Comparison of ENCODE assay signal across 14 cellular contexts in genomic region chr2:73237168-73237567, GRCh38. TPM values are rescaled to one million over a fixed set of nuclear protein-coding genes. Genes with fewer than 3 reads are reported as not detected.
DNase-seq lines count a peak whose midpoint lies in the region; ATAC-seq, FAIRE-seq and TF ChIP-seq lines count a peak whose summit lies in the region.
"Had no signal": no experiment of that assay in that cellular context is flagged by ENCODE, and none has a peak within 500 bp of the region (broad histone marks: within the 10 kb centered on the region; RNA-seq: fewer than 3 reads in every experiment).

No MANE protein-coding gene starts in this region.

- ATAC-seq in HepG2 (no peak), right lobe of liver (no peak), HG03175 (IDR thresholded peaks at IDR 0.05; ENCODE audit: unreplicated experiment) (no peak)
- no peak for ATAC-seq in activated naive CD8-positive, alpha-beta T cell treated with anti-CD3 and anti-CD28 coated beads, Interleukin-2, amount 10 ng/mL, durations not matched to agents 7 days and 5 days (ENCODE audit: low read depth)
- ATAC-seq: esophagus mucosa had no signal

- in situ Hi-C loops in HepG2 (cut with HindIII; ENCODE audit: extremely low pct_ligation_motif_present, low pct_unique_long_range_greater_than_20kb) = no loop called here

- H3K27ac Mint-ChIP-seq in activated naive CD8-positive, alpha-beta T cell treated with anti-CD3 and anti-CD28 coated beads, Interleukin-2, amount 10 ng/mL, durations not matched to agents 7 days and 5 days = peak overlapping the region; percentile 80
- H3K27ac Mint-ChIP-seq in neural progenitor cell = no peak overlapping the region

- peak overlapping the region; percentile 94 for H3K4me3 Mint-ChIP-seq in activated naive CD8-positive, alpha-beta T cell treated with anti-CD3 and anti-CD28 coated beads, Interleukin-2, amount 10 ng/mL, durations not matched to agents 7 days and 5 days
- no peak overlapping the region for H3K4me3 Mint-ChIP-seq in neural progenitor cell

- H3K9ac ChIP-seq in HepG2 (ENCODE audit: insufficient read depth, low read depth, low read length) (peak overlapping the region; percentile 31; the same call in 1 of the 2 replicates), neural progenitor cell (no peak overlapping the region)

- POLR2A ChIA-PET in HepG2 (lab: Yijun Ruan, JAX) = interaction anchor here (1.0 to 7.2 kb wide), 3 partner anchors 14 to 51 kb away, joined by 3 to 125 read pairs (median 3); partner anchors contain the start of gene SMYD5
- POLR2A ChIA-PET in activated naive CD8-positive, alpha-beta T cell treated with anti-CD3 and anti-CD28 coated beads, Interleukin-2, amount 10 ng/mL, durations not matched to agents 7 days and 5 days (lab: Charles Lee) = no interaction called here

- H3K27ac ChIP-seq in HepG2 (ENCODE audit: extremely low read length, insufficient read depth, low read length) = no peak overlapping the region
- H3K27ac ChIP-seq in right lobe of liver = no peak overlapping the region
- no peak overlapping the region for H3K27ac ChIP-seq in neural progenitor cell

- H3K27me3 ChIP-seq in HepG2 (ENCODE audit: control insufficient read depth in 1 of 2, insufficient read depth in 2 of 2, low read length in 2 of 2) = peaks cover 0 to 6% of the 10 kb centered on the region in 2 experiments; a peak in 1 of 5 replicates
- H3K27me3 ChIP-seq in right lobe of liver = no peaks in the 10 kb centered on the region
- no peaks in the 10 kb centered on the region for H3K27me3 ChIP-seq in neural progenitor cell

- H3K4me3 ChIP-seq in HepG2 (replicated peaks in 1 of 3; ENCODE audit: insufficient read depth in 1 of 3, low read depth in 2 of 3, low read length in 3 of 3) (no peak overlapping the region), right lobe of liver (no peak overlapping the region), neural progenitor cell (no peak overlapping the region)

- CTCF ChIA-PET in HepG2 (lab: Yijun Ruan, JAX; ENCODE audit: low intra/inter-chr PET ratio, low total read pairs) = no interaction called here

- H4K20me1 ChIP-seq in HepG2 (ENCODE audit: insufficient read depth, low read length) (peaks cover 56% of the 10 kb centered on the region), neural progenitor cell (ENCODE audit: low read depth) (peaks cover 77% of the 10 kb centered on the region)

- H3K36me3 ChIP-seq in HepG2 (replicated peaks in 1 of 2; ENCODE audit: control insufficient read depth in 1 of 2, insufficient read depth in 2 of 2, low read length in 2 of 2) (peaks cover 14 to 41% of the 10 kb centered on the region in 2 experiments), right lobe of liver (peaks cover 0 to 28% (median 2%) of the 10 kb centered on the region in 4 donors), neural progenitor cell (peaks cover 6% of the 10 kb centered on the region)

- H3K4me2 ChIP-seq in HepG2 (ENCODE audit: low read depth, low read length) (peak overlapping the region; percentile 99), neural progenitor cell (no peak overlapping the region)

- no TSS peak for BruUV-seq in HepG2 (replicated peaks; lab: Mats Ljungman, UMichigan)

- H3K4me1 ChIP-seq in HepG2 (ENCODE audit: insufficient read depth, low read length) (peaks cover 57% of the 10 kb centered on the region), right lobe of liver (peaks cover 0 to 17% (median 3%) of the 10 kb centered on the region in 4 donors), neural progenitor cell (peaks cover 17% of the 10 kb centered on the region)

- TF ChIP-seq EP300 in HepG2 (IDR thresholded peaks at IDR 0.05; ENCODE audit: low read depth in 2 of 2, low read length in 2 of 2) (no peak), HepG2 (CRISPR knock-in tag; IDR thresholded peaks at IDR 0.05; ENCODE audit: borderline replicate concordance) (no peak)

- H3K9me3 ChIP-seq in HepG2 (ENCODE audit: low read length) (no peaks in the 10 kb centered on the region), right lobe of liver (no peaks in the 10 kb centered on the region), neural progenitor cell (ENCODE audit: low read depth) (no peaks in the 10 kb centered on the region)

- TF ChIP-seq POLR2A in HepG2 (IDR thresholded peaks at IDR 0.05; ENCODE audit: insufficient read depth in 1 of 2, low read depth in 2 of 2, low read length in 2 of 2) = no peak
- TF ChIP-seq POLR2A in right lobe of liver (IDR thresholded peaks at IDR 0.05) = no peak

- 91% methylated on average over 1 of the region's 1 CpG for WGBS in HepG2 (ENCODE audit: low lambda C conversion rate)
- WGBS in right lobe of liver (ENCODE audit: insufficient coverage, low coverage, low lambda C conversion rate, missing lambda C conversion rate) = 60% methylated on average over 1 of the region's 1 CpG

- H2AFZ ChIP-seq in HepG2 (ENCODE audit: low read length) = no peak overlapping the region
- no peak overlapping the region for H2AFZ ChIP-seq in neural progenitor cell (replicated peaks)

- TF ChIP-seq CTCF in HepG2 (CRISPR knock-in tag; IDR thresholded peaks at IDR 0.05) (no peak), right lobe of liver (IDR thresholded peaks at IDR 0.05) (no peak), neural progenitor cell (IDR thresholded peaks at IDR 0.05) (no peak)

- TF ChIP-seq RAD21 in HepG2 (CRISPR knock-in tag; IDR thresholded peaks at IDR 0.05) = no peak

- intact Hi-C loops in HepG2 (cut with micrococcal nuclease; ENCODE audit: unreplicated experiment) = no loop called here
- intact Hi-C loops in right lobe of liver (cut with DNase I) = no loop called here

- H3K36me3 Mint-ChIP-seq in activated naive CD8-positive, alpha-beta T cell treated with anti-CD3 and anti-CD28 coated beads, Interleukin-2, amount 10 ng/mL, durations not matched to agents 7 days and 5 days = peaks cover 18% of the 10 kb centered on the region
- no peaks in the 10 kb centered on the region for H3K36me3 Mint-ChIP-seq in neural progenitor cell

- FAIRE-seq in HepG2 (lab: Jason Lieb, UNC) = no peak

- H3F3A ChIP-seq in neural progenitor cell (ENCODE audit: low read depth) = peaks cover 20% of the 10 kb centered on the region

- no peaks in the 10 kb centered on the region for H3K9me3 Mint-ChIP-seq in activated naive CD8-positive, alpha-beta T cell treated with anti-CD3 and anti-CD28 coated beads, Interleukin-2, amount 10 ng/mL, durations not matched to agents 7 days and 5 days
- no peaks in the 10 kb centered on the region for H3K9me3 Mint-ChIP-seq in neural progenitor cell

- no peaks in the 10 kb centered on the region for H3K27me3 Mint-ChIP-seq in activated naive CD8-positive, alpha-beta T cell treated with anti-CD3 and anti-CD28 coated beads, Interleukin-2, amount 10 ng/mL, durations not matched to agents 7 days and 5 days
- peaks cover 4% of the 10 kb centered on the region for H3K27me3 Mint-ChIP-seq in neural progenitor cell (ENCODE audit: insufficient read depth, low read depth)

- H3K79me2 ChIP-seq in HepG2 (ENCODE audit: insufficient read depth, low read length) (peaks cover 78% of the 10 kb centered on the region), neural progenitor cell (ENCODE audit: low read depth) (peaks cover 81% of the 10 kb centered on the region)

- H3K4me1 Mint-ChIP-seq in activated naive CD8-positive, alpha-beta T cell treated with anti-CD3 and anti-CD28 coated beads, Interleukin-2, amount 10 ng/mL, durations not matched to agents 7 days and 5 days = peaks cover 36% of the 10 kb centered on the region
- peaks cover 28% of the 10 kb centered on the region for H3K4me1 Mint-ChIP-seq in neural progenitor cell

- no peak for DNase-seq in HepG2 (ENCODE audit: low spot score)
- no peak for DNase-seq in right lobe of liver
- DNase-seq in activated naive CD8-positive, alpha-beta T cell treated with anti-CD3 and anti-CD28 coated beads, Interleukin-2, amount 10 ng/mL, durations not matched to agents 7 days and 5 days = no peak
- DNase-seq in neural progenitor cell (ENCODE audit: low spot score) = no peak
- no peak for DNase-seq in GDM1 (lab: John Stamatoyannopoulos, UW)
- DNase-seq: HCEC 1CT; IMR-90; NCI-H1417 treated with DMSO at 0.1 percent for 48 hours; stimulated activated CD4-positive, alpha-beta T cell treated with anti-CD3 and anti-CD28 coated beads, Interleukin-15, amount 100 ng/mL, for 24 hours had no signal

RNA-seq across cellular contexts. Expression of gene CCT7, which starts 3.1 kb away (rescaled TPM):
- total RNA-seq in HepG2 (2016; rRNA removed; fragmentation: Illumina TruSeq; extraction: Trizol) (517 and 689 TPM in 2 replicates), right lobe of liver (100 to 1,000 TPM in 3 of 6 experiments, 10 to 100 TPM in 3; 83.5 to 131 (median 99.4) TPM), neural progenitor cell (ENCODE audit: low replicate concordance) (365 and 456 TPM in 2 replicates)
- total RNA-seq in HepG2 (2016; cell fraction: cytosol; rRNA removed; fragmentation: Illumina TruSeq; extraction: Trizol; ENCODE audit: low read depth) = 83.8 and 91.7 TPM in 2 replicates
- total RNA-seq in HepG2 (2016; cell fraction: insoluble cytoplasmic fraction; rRNA removed; fragmentation: Illumina TruSeq; extraction: Trizol) = 525 and 715 TPM in 2 replicates
- total RNA-seq in HepG2 (2016; cell fraction: membrane; rRNA removed; fragmentation: Illumina TruSeq; extraction: Trizol) = 114 and 115 TPM in 2 replicates
- 196 and 212 TPM in 2 replicates for total RNA-seq in HepG2 (2016; cell fraction: nucleus; rRNA removed; fragmentation: Illumina TruSeq; extraction: Trizol)
- 326 and 347 TPM in 2 replicates for polyA plus RNA-seq in HepG2 (2011; rRNA removed)
- 421 and 439 TPM in 2 replicates for polyA plus RNA-seq in HepG2 (2011; cell fraction: cytosol; rRNA removed)
- polyA plus RNA-seq in HepG2 (2011; cell fraction: nucleus; rRNA removed) = 113 and 132 TPM in 2 replicates
- polyA plus RNA-seq in HepG2 (2012) = 497 and 591 TPM in 2 replicates
- 60.5 and 62.9 TPM in 2 replicates for polyA plus RNA-seq in HepG2 (2016; cell fraction: cytosol; fragmentation: Illumina TruSeq; extraction: Trizol; ENCODE audit: low read depth)
- 605 and 611 TPM in 2 replicates for polyA plus RNA-seq in HepG2 (2016; cell fraction: insoluble cytoplasmic fraction; fragmentation: Illumina TruSeq; extraction: Trizol; ENCODE audit: low read depth)
- polyA plus RNA-seq in HepG2 (2016; cell fraction: membrane; fragmentation: Illumina TruSeq; extraction: Trizol; ENCODE audit: low read depth) = 71.6 and 78.2 TPM in 2 replicates
- 207 and 227 TPM in 2 replicates for polyA plus RNA-seq in HepG2 (2016; cell fraction: nucleus; fragmentation: Illumina TruSeq; extraction: Trizol; ENCODE audit: insufficient read depth, low read depth)
- polyA minus RNA-seq in HepG2 (2011; rRNA and poly(A)+ RNA removed; ENCODE audit: low replicate concordance) = 594 and 852 TPM in 2 replicates
- 197 and 217 TPM in 2 replicates for polyA minus RNA-seq in HepG2 (2011; cell fraction: cytosol; rRNA and poly(A)+ RNA removed)
- polyA minus RNA-seq in HepG2 (2011; cell fraction: nucleus; rRNA and poly(A)+ RNA removed) = 138 and 184 TPM in 2 replicates
- 100 to 1,000 TPM; 243 to 271 TPM for total RNA-seq in activated naive CD8-positive, alpha-beta T cell treated with anti-CD3 and anti-CD28 coated beads, Interleukin-2, amount 10 ng/mL, durations not matched to agents 7 days and 5 days

RNA-seq across cellular contexts. Expression of gene PRADC1, which starts 4.1 kb away (rescaled TPM):
- total RNA-seq in HepG2 (2016; rRNA removed; fragmentation: Illumina TruSeq; extraction: Trizol) (30.0 and 37.2 TPM in 2 replicates), right lobe of liver (10 to 100 TPM; 17.8 to 26.1 (median 22.5) TPM), neural progenitor cell (ENCODE audit: low replicate concordance) (3.9 and 8.2 TPM in 2 replicates)
- total RNA-seq in HepG2 (2016; cell fraction: cytosol; rRNA removed; fragmentation: Illumina TruSeq; extraction: Trizol; ENCODE audit: low read depth) = 141 and 145 TPM in 2 replicates
- total RNA-seq in HepG2 (2016; cell fraction: insoluble cytoplasmic fraction; rRNA removed; fragmentation: Illumina TruSeq; extraction: Trizol) = 25.4 and 37.6 TPM in 2 replicates
- 112 and 121 TPM in 2 replicates for total RNA-seq in HepG2 (2016; cell fraction: membrane; rRNA removed; fragmentation: Illumina TruSeq; extraction: Trizol)
- total RNA-seq in HepG2 (2016; cell fraction: nucleus; rRNA removed; fragmentation: Illumina TruSeq; extraction: Trizol) = 16.8 TPM in 2 replicates
- 11.6 and 12.1 TPM in 2 replicates for polyA plus RNA-seq in HepG2 (2011; rRNA removed)
- 10.0 and 15.9 TPM in 2 replicates for polyA plus RNA-seq in HepG2 (2011; cell fraction: cytosol; rRNA removed)
- polyA plus RNA-seq in HepG2 (2011; cell fraction: nucleus; rRNA removed) = 4.1 and 7.0 TPM in 2 replicates
- 5.7 and 8.8 TPM in 2 replicates for polyA plus RNA-seq in HepG2 (2012)
- polyA plus RNA-seq in HepG2 (2016; cell fraction: cytosol; fragmentation: Illumina TruSeq; extraction: Trizol; ENCODE audit: low read depth) = 152 and 157 TPM in 2 replicates
- 23.1 and 23.9 TPM in 2 replicates for polyA plus RNA-seq in HepG2 (2016; cell fraction: insoluble cytoplasmic fraction; fragmentation: Illumina TruSeq; extraction: Trizol; ENCODE audit: low read depth)
- polyA plus RNA-seq in HepG2 (2016; cell fraction: membrane; fragmentation: Illumina TruSeq; extraction: Trizol; ENCODE audit: low read depth) = 103 and 106 TPM in 2 replicates
- 23.7 and 26.7 TPM in 2 replicates for polyA plus RNA-seq in HepG2 (2016; cell fraction: nucleus; fragmentation: Illumina TruSeq; extraction: Trizol; ENCODE audit: insufficient read depth, low read depth)
- polyA minus RNA-seq in HepG2 (2011; rRNA and poly(A)+ RNA removed; ENCODE audit: low replicate concordance) = 19.5 and 55.8 TPM in 2 replicates
- 2.7 and 5.5 TPM in 2 replicates for polyA minus RNA-seq in HepG2 (2011; cell fraction: cytosol; rRNA and poly(A)+ RNA removed)
- polyA minus RNA-seq in HepG2 (2011; cell fraction: nucleus; rRNA and poly(A)+ RNA removed) = 2.2 and 3.3 TPM in 2 replicates
- total RNA-seq in activated naive CD8-positive, alpha-beta T cell treated with anti-CD3 and anti-CD28 coated beads, Interleukin-2, amount 10 ng/mL, durations not matched to agents 7 days and 5 days = 10 to 100 TPM; 11.6 to 12.5 TPM

RNA-seq across cellular contexts. Expression of gene SMYD5, which starts 23.1 kb away (rescaled TPM):
- total RNA-seq in HepG2 (2016; rRNA removed; fragmentation: Illumina TruSeq; extraction: Trizol) (70.4 and 70.6 TPM in 2 replicates), right lobe of liver (10 to 100 TPM in 3 of 6 experiments, 1 to 10 TPM in 3; 5.3 to 12.2 (median 9.4) TPM), neural progenitor cell (ENCODE audit: low replicate concordance) (21.0 and 31.4 TPM in 2 replicates)
- total RNA-seq in HepG2 (2016; cell fraction: cytosol; rRNA removed; fragmentation: Illumina TruSeq; extraction: Trizol; ENCODE audit: low read depth) = 9.8 and 10.0 TPM in 2 replicates
- total RNA-seq in HepG2 (2016; cell fraction: insoluble cytoplasmic fraction; rRNA removed; fragmentation: Illumina TruSeq; extraction: Trizol) = 60.2 and 71.8 TPM in 2 replicates
- total RNA-seq in HepG2 (2016; cell fraction: membrane; rRNA removed; fragmentation: Illumina TruSeq; extraction: Trizol) = 27.7 and 31.2 TPM in 2 replicates
- 60.7 and 66.5 TPM in 2 replicates for total RNA-seq in HepG2 (2016; cell fraction: nucleus; rRNA removed; fragmentation: Illumina TruSeq; extraction: Trizol)
- polyA plus RNA-seq in HepG2 (2011; rRNA removed) = 55.8 and 62.2 TPM in 2 replicates
- polyA plus RNA-seq in HepG2 (2011; cell fraction: cytosol; rRNA removed) = 42.9 and 47.4 TPM in 2 replicates
- 96.0 and 102 TPM in 2 replicates for polyA plus RNA-seq in HepG2 (2011; cell fraction: nucleus; rRNA removed)
- polyA plus RNA-seq in HepG2 (2012) = 48.5 and 51.9 TPM in 2 replicates
- 8.0 TPM in 2 replicates for polyA plus RNA-seq in HepG2 (2016; cell fraction: cytosol; fragmentation: Illumina TruSeq; extraction: Trizol; ENCODE audit: low read depth)
- polyA plus RNA-seq in HepG2 (2016; cell fraction: insoluble cytoplasmic fraction; fragmentation: Illumina TruSeq; extraction: Trizol; ENCODE audit: low read depth) = 52.6 and 65.1 TPM in 2 replicates
- polyA plus RNA-seq in HepG2 (2016; cell fraction: membrane; fragmentation: Illumina TruSeq; extraction: Trizol; ENCODE audit: low read depth) = 20.7 and 22.3 TPM in 2 replicates
- 82.3 and 84.7 TPM in 2 replicates for polyA plus RNA-seq in HepG2 (2016; cell fraction: nucleus; fragmentation: Illumina TruSeq; extraction: Trizol; ENCODE audit: insufficient read depth, low read depth)
- polyA minus RNA-seq in HepG2 (2011; rRNA and poly(A)+ RNA removed; ENCODE audit: low replicate concordance) = 57.7 and 119 TPM in 2 replicates
- polyA minus RNA-seq in HepG2 (2011; cell fraction: cytosol; rRNA and poly(A)+ RNA removed) = 18.6 and 21.6 TPM in 2 replicates
- 78.0 and 87.9 TPM in 2 replicates for polyA minus RNA-seq in HepG2 (2011; cell fraction: nucleus; rRNA and poly(A)+ RNA removed)
- 10 to 100 TPM; 18.2 to 26.9 TPM for total RNA-seq in activated naive CD8-positive, alpha-beta T cell treated with anti-CD3 and anti-CD28 coated beads, Interleukin-2, amount 10 ng/mL, durations not matched to agents 7 days and 5 days

RNA-seq across cellular contexts. Expression of gene NOTO, which starts 34.8 kb away (rescaled TPM):
- not detected in 2 replicates for total RNA-seq in HepG2 (2016; rRNA removed; fragmentation: Illumina TruSeq; extraction: Trizol)
- total RNA-seq in HepG2 (2016; cell fraction: cytosol; rRNA removed; fragmentation: Illumina TruSeq; extraction: Trizol; ENCODE audit: low read depth) = not detected in 2 replicates
- total RNA-seq in HepG2 (2016; cell fraction: insoluble cytoplasmic fraction; rRNA removed; fragmentation: Illumina TruSeq; extraction: Trizol) = not detected in 2 replicates
- total RNA-seq in HepG2 (2016; cell fraction: membrane; rRNA removed; fragmentation: Illumina TruSeq; extraction: Trizol) = not detected in 2 replicates
- total RNA-seq in HepG2 (2016; cell fraction: nucleus; rRNA removed; fragmentation: Illumina TruSeq; extraction: Trizol) = not detected in 2 replicates
- not detected in 2 replicates for polyA plus RNA-seq in HepG2 (2011; rRNA removed)
- polyA plus RNA-seq in HepG2 (2011; cell fraction: cytosol; rRNA removed) = not detected in 2 replicates
- not detected in 2 replicates for polyA plus RNA-seq in HepG2 (2011; cell fraction: nucleus; rRNA removed)
- polyA plus RNA-seq in HepG2 (2012) = not detected in 2 replicates
- polyA plus RNA-seq in HepG2 (2016; cell fraction: cytosol; fragmentation: Illumina TruSeq; extraction: Trizol; ENCODE audit: low read depth) = not detected in 2 replicates
- polyA plus RNA-seq in HepG2 (2016; cell fraction: insoluble cytoplasmic fraction; fragmentation: Illumina TruSeq; extraction: Trizol; ENCODE audit: low read depth) = not detected in 2 replicates
- not detected in 2 replicates for polyA plus RNA-seq in HepG2 (2016; cell fraction: membrane; fragmentation: Illumina TruSeq; extraction: Trizol; ENCODE audit: low read depth)
- polyA plus RNA-seq in HepG2 (2016; cell fraction: nucleus; fragmentation: Illumina TruSeq; extraction: Trizol; ENCODE audit: insufficient read depth, low read depth) = not detected in 2 replicates
- not detected in 2 replicates for polyA minus RNA-seq in HepG2 (2011; rRNA and poly(A)+ RNA removed; ENCODE audit: low replicate concordance)
- polyA minus RNA-seq in HepG2 (2011; cell fraction: cytosol; rRNA and poly(A)+ RNA removed) = not detected in 2 replicates
- polyA minus RNA-seq in HepG2 (2011; cell fraction: nucleus; rRNA and poly(A)+ RNA removed) = not detected in 2 replicates
- not detected for total RNA-seq in right lobe of liver
- total RNA-seq in activated naive CD8-positive, alpha-beta T cell treated with anti-CD3 and anti-CD28 coated beads, Interleukin-2, amount 10 ng/mL, durations not matched to agents 7 days and 5 days = not detected
- not detected in 2 replicates for total RNA-seq in neural progenitor cell (ENCODE audit: low replicate concordance)
- total RNA-seq: cerebellum, esophagus mucosa, IMR-90, lung microvascular endothelial cell, NCI-H460 had no signal
- polyA plus RNA-seq: IMR-90 had no signal

RNA-seq across cellular contexts. Expression of gene FBXO41, which starts 47.1 kb away (rescaled TPM):
- 3.0 and 4.2 TPM in 2 replicates for total RNA-seq in HepG2 (2016; rRNA removed; fragmentation: Illumina TruSeq; extraction: Trizol)
- 1.2 TPM in 2 replicates for total RNA-seq in HepG2 (2016; cell fraction: cytosol; rRNA removed; fragmentation: Illumina TruSeq; extraction: Trizol; ENCODE audit: low read depth)
- 2.7 and 3.8 TPM in 2 replicates for total RNA-seq in HepG2 (2016; cell fraction: insoluble cytoplasmic fraction; rRNA removed; fragmentation: Illumina TruSeq; extraction: Trizol)
- 2.4 and 2.5 TPM in 2 replicates for total RNA-seq in HepG2 (2016; cell fraction: membrane; rRNA removed; fragmentation: Illumina TruSeq; extraction: Trizol)
- 6.0 and 6.4 TPM in 2 replicates for total RNA-seq in HepG2 (2016; cell fraction: nucleus; rRNA removed; fragmentation: Illumina TruSeq; extraction: Trizol)
- polyA plus RNA-seq in HepG2 (2011; rRNA removed) = 10.3 and 11.1 TPM in 2 replicates
- polyA plus RNA-seq in HepG2 (2011; cell fraction: cytosol; rRNA removed) = 5.7 and 7.4 TPM in 2 replicates
- 32.6 and 44.1 TPM in 2 replicates for polyA plus RNA-seq in HepG2 (2011; cell fraction: nucleus; rRNA removed)
- polyA plus RNA-seq in HepG2 (2012) = 8.1 and 9.8 TPM in 2 replicates
- polyA plus RNA-seq in HepG2 (2016; cell fraction: cytosol; fragmentation: Illumina TruSeq; extraction: Trizol; ENCODE audit: low read depth) = 1.0 and 1.1 TPM in 2 replicates
- 3.1 and 4.1 TPM in 2 replicates for polyA plus RNA-seq in HepG2 (2016; cell fraction: insoluble cytoplasmic fraction; fragmentation: Illumina TruSeq; extraction: Trizol; ENCODE audit: low read depth)
- 1.6 and 2.0 TPM in 2 replicates for polyA plus RNA-seq in HepG2 (2016; cell fraction: membrane; fragmentation: Illumina TruSeq; extraction: Trizol; ENCODE audit: low read depth)
- polyA plus RNA-seq in HepG2 (2016; cell fraction: nucleus; fragmentation: Illumina TruSeq; extraction: Trizol; ENCODE audit: insufficient read depth, low read depth) = 20.4 and 21.9 TPM in 2 replicates
- 12.4 and 15.2 TPM in 2 replicates for polyA minus RNA-seq in HepG2 (2011; rRNA and poly(A)+ RNA removed; ENCODE audit: low replicate concordance)
- polyA minus RNA-seq in HepG2 (2011; cell fraction: cytosol; rRNA and poly(A)+ RNA removed) = 5.4 and 6.2 TPM in 2 replicates
- 14.7 and 16.5 TPM in 2 replicates for polyA minus RNA-seq in HepG2 (2011; cell fraction: nucleus; rRNA and poly(A)+ RNA removed)
- under 1 TPM; 0.13 to 0.65 (median 0.38) TPM for total RNA-seq in right lobe of liver
- 10 to 100 TPM; 33.6 to 35.7 TPM for total RNA-seq in activated naive CD8-positive, alpha-beta T cell treated with anti-CD3 and anti-CD28 coated beads, Interleukin-2, amount 10 ng/mL, durations not matched to agents 7 days and 5 days
- total RNA-seq in neural progenitor cell (ENCODE audit: low replicate concordance) = 1.5 and 6.3 TPM in 2 replicates
